1 cellular context compared by ENCODE assay signal in the genomic region with DNA sequence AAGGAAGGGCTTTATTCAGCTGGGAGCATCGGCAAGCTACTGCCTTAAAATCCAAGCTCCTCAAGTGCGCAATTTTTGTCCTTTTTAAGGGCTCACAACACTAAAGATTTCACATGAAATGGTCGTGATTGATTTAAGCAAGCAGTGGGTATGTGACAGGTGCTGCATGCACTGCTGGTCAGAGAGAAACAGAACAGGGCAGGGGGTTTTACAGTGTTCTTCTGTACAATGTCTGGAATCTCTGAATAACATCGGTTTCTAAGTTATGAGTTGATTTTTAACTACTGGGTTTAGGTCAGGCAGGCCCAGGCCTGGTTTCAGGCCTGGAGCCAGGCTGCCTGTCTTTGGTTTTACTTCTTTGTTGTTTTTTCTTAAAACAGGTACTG.
TF ChIP-seq lines count a peak whose summit lies in the region.

No MANE protein-coding gene starts in this region.

TF ChIP-seq in K562, 482 proteins besides CTCF, POLR2A, EP300 and RAD21:
- TF ChIP-seq ZFX (CRISPR knock-in tag; IDR thresholded peaks at IDR 0.05), result peak; percentile 34; the same call in 1 of the 2 replicates
- TF ChIP-seq ZNF589 (CRISPR knock-in tag; IDR thresholded peaks at IDR 0.05; ENCODE audit: low read depth), result no peak
- TF ChIP-seq STAT5A (IDR thresholded peaks at IDR 0.05; ENCODE audit: borderline replicate concordance, low read length), result no peak
